Comparison of ENCODE assay signal across 18 cellular contexts in the genomic region with DNA sequence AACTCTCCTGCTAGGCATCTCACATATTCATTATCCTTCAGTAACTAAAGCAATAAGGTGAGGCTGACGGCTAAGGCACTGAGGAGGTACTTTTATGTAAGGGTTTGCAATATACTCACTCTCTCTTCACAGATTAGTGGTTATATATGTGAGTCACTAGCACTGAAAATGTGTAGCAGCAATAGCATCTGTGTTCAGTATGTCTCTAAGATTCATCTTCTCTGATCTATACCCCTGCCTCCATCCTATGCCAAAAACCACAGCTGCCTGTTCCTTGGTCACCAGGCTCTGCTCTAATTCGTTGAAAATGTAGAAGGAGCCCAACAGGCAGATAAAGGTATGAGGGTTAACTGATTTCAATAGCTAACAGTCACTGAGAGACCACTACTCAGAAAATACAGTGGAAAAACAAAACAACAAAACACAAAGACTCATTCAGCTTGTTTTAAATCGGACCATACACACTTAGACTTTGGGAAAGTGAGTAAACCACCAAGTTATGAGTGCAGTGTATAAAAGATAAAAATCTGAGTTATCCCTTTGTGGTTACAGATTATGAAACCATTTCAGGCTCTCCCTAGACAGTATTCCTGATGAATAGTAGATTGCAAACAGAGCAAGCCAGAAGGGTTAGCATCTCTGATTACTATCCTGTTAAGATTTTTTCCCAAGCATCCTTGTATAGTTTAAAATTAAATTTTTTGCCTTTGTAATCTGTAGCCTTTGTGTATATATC.
DNase-seq lines count a peak whose midpoint lies in the region; ATAC-seq and TF ChIP-seq lines count a peak whose summit lies in the region.
"Had no signal": no experiment of that assay in that cellular context is flagged by ENCODE, and none has a peak within 500 bp of the region (broad histone marks: within the 10 kb centered on the region; RNA-seq: fewer than 3 reads in every experiment).

No MANE protein-coding gene starts in this region.

- H3K36me3 ChIP-seq in GM23248 (ENCODE audit: low read depth) (no peaks in the 10 kb centered on the region), RWPE2 (ENCODE audit: low read depth) (no peaks in the 10 kb centered on the region), fibroblast of lung (ENCODE audit: control insufficient read depth, insufficient read depth, low read length) (no peaks in the 10 kb centered on the region)

- in situ Hi-C loops in GM23248 (cut with MboI) = no loop called here

- H3K9me2 ChIP-seq in GM23248 (ENCODE audit: insufficient read depth) = no peaks in the 10 kb centered on the region

- H3K27ac ChIP-seq in GM23248 (peak overlapping the region; percentile 86), RWPE2 (ENCODE audit: poor library complexity, severe bottlenecking) (no peak overlapping the region), fibroblast of lung (ENCODE audit: insufficient read depth, low read length) (no peak overlapping the region)

- H2AFZ ChIP-seq in GM23248 (no peak overlapping the region), fibroblast of lung (ENCODE audit: low read length) (no peak overlapping the region)

- no peak for TF ChIP-seq CTCF in RWPE2 (IDR thresholded peaks at IDR 0.05; ENCODE audit: poor library complexity, severe bottlenecking)
- TF ChIP-seq CTCF in fibroblast of lung (conservative IDR thresholded peaks at IDR 0.05 in 1 of 2, IDR thresholded peaks at IDR 0.05 in 1 of 2; ENCODE audit: low read depth in 1 of 2, low read length in 2 of 2) = no peak

- peak; percentile 84 for DNase-seq in GM23248
- no peak for DNase-seq in RWPE2 (ENCODE audit: low spot score)
- peak; percentile 62 to 92 for DNase-seq in fibroblast of lung (ENCODE audit: low read depth in 2 of 2)
- DNase-seq in AML-193 (lab: John Stamatoyannopoulos, UW) = no peak
- no peak for DNase-seq in stimulated activated naive CD8-positive, alpha-beta T cell treated with anti-CD3 and anti-CD28 coated beads, Interleukin-15, Interleukin-2, amounts not matched to agents 100 U/mL and 50 U/mL, for 24 hours
- DNase-seq in left colon = no peak
- DNase-seq in activated T-cell treated with anti-CD3 and anti-CD28 coated beads for 4 hours = no peak
- DNase-seq: activated CD4-positive, alpha-beta T cell treated with anti-CD3 and anti-CD28 coated beads, Interleukin-2, amount 50 U/mL, for 1 hour; caudate nucleus; CD4-positive, alpha-beta memory T cell; DMS79 treated with DMSO at 0.1 percent for 48 hours; endodermal cell; immature natural killer cell; MM.1S; NCI-H187; stimulated activated naive CD4-positive, alpha-beta T cell had no signal

- H3K9me3 ChIP-seq in GM23248 (ENCODE audit: low read depth) (no peaks in the 10 kb centered on the region), RWPE2 (ENCODE audit: severe bottlenecking) (no peaks in the 10 kb centered on the region), fibroblast of lung (ENCODE audit: control insufficient read depth, insufficient read depth, low read depth, low read length) (no peaks in the 10 kb centered on the region)

- H4K20me1 ChIP-seq in GM23248 (ENCODE audit: insufficient read depth) (no peaks in the 10 kb centered on the region), fibroblast of lung (ENCODE audit: control insufficient read depth, extremely low read depth, insufficient read depth, low read length) (no peaks in the 10 kb centered on the region)

- intact Hi-C loops in left colon (cut with DNase I, micrococcal nuclease) = no loop called here

- H3F3A ChIP-seq in GM23248 (ENCODE audit: insufficient read depth) = peaks cover 29% of the 10 kb centered on the region

- 8 to 13% methylated on average over 3 of the region's 3 CpGs for WGBS in GM23248 (ENCODE audit: low coverage in 1 of 2, low lambda C conversion rate in 2 of 2, missing lambda C conversion rate in 2 of 2), 2 experiments

- ATAC-seq in RWPE2 (ENCODE audit: low read depth) = peak; percentile 64; the same call in 2 of the 3 replicates
- ATAC-seq in stimulated activated naive CD8-positive, alpha-beta T cell treated with anti-CD3 and anti-CD28 coated beads, Interleukin-15, Interleukin-2, amounts not matched to agents 100 U/mL and 50 U/mL, for 24 hours = no peak
- ATAC-seq in left colon = no peak
- ATAC-seq: HCT116; natural killer cell treated with Interleukin-12 subunit alpha and Interleukin-12 subunit beta and Interleukin-15 and Interleukin-18, amount 100 ng/mL, for 72 hours had no signal

- H3K9ac ChIP-seq in GM23248 (peak overlapping the region; percentile 49), fibroblast of lung (ENCODE audit: insufficient read depth, low read length) (no peak overlapping the region)

- H3K4me2 ChIP-seq in GM23248 (ENCODE audit: unreplicated experiment) = peak overlapping the region; percentile 66
- H3K4me2 ChIP-seq in fibroblast of lung (ENCODE audit: extremely low read depth, insufficient read depth, low read length) = no peak overlapping the region

- H3K79me2 ChIP-seq in GM23248 (ENCODE audit: insufficient read depth) (no peaks in the 10 kb centered on the region), fibroblast of lung (ENCODE audit: control insufficient read depth, insufficient read depth, low read length) (no peaks in the 10 kb centered on the region)

- no peaks in the 10 kb centered on the region for H3K27me3 ChIP-seq in GM23248 (replicated peaks; ENCODE audit: insufficient read depth)
- no peaks in the 10 kb centered on the region for H3K27me3 ChIP-seq in RWPE2 (ENCODE audit: insufficient read depth, poor library complexity, severe bottlenecking)
- no peaks in the 10 kb centered on the region for H3K27me3 ChIP-seq in fibroblast of lung (ENCODE audit: control insufficient read depth, insufficient read depth, low read length)

- H3K4me1 ChIP-seq in GM23248 (ENCODE audit: insufficient read depth) (peaks cover 19% of the 10 kb centered on the region), RWPE2 (ENCODE audit: insufficient read depth, poor library complexity, severe bottlenecking) (no peaks in the 10 kb centered on the region), fibroblast of lung (ENCODE audit: control insufficient read depth, extremely low read depth, insufficient read depth, low read length) (peaks cover 2% of the 10 kb centered on the region)

- H3K4me3 ChIP-seq in GM23248 (0 out of 2 replicates have a peak overlapping the region, but pooled peaks have one; percentile 2), RWPE2 (ENCODE audit: severe bottlenecking) (no peak overlapping the region), fibroblast of lung (replicated peaks in 1 of 4; ENCODE audit: control extremely low read depth in 1 of 4, insufficient read depth in 1 of 4, low read depth in 3 of 4, low read length in 4 of 4) (no peak overlapping the region)

Comparison
In these comparisons a context has a peak if more than half of its experiments do, and no peak if none do; other contexts are left out.
1. DNase-seq: peak in GM23248 (single experiment) and fibroblast of lung (2 of 2); none in RWPE2 (single experiment), AML-193 (0 of 2), stimulated activated naive CD8-positive, alpha-beta T cell treated with anti-CD3 and anti-CD28 coated beads, Interleukin-15, Interleukin-2, amounts not matched to agents 100 U/mL and 50 U/mL, for 24 hours (single experiment), left colon (0 of 2) and activated T-cell treated with anti-CD3 and anti-CD28 coated beads for 4 hours (single experiment).